Comparison of ENCODE assay signal across 7 cellular contexts in the genomic region with DNA sequence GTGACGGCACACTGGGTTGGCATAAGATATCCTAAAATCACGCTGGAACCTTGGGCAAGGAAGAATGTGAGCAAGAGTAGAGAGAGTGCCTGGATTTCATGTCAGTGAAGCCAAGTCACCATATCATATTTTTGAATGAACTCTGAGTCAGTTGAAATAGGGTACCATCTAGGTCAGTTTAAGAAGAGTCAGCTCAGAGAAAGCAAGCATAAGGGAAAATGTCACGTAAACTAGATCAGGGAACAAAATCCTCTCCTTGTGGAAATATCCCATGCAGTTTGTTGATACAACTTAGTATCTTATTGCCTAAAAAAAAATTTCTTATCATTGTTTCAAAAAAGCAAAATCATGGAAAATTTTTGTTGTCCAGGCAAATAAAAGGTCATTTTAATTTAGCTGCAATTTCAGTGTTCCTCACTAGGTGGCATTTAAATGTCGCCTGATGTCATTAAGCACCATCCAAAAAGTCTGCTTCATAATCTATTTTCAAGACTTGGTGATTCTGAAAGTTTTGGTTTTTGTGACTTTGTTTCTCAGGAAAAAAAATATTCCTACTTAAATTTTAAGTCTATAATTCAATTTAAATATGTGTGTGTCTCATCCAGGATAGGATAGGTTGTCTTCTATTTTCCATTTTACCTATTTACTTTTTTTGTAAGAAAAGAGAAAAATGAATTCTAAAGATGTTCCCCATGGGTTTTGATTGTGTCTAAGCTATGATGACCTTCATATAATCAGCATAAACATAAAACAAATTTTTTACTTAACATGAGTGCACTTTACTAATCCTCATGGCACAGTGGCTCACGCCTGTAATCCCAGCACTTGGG. TPM values are rescaled to one million over a fixed set of nuclear protein-coding genes. Genes with fewer than 3 reads are reported as not detected.
DNase-seq lines count a peak whose midpoint lies in the region; ATAC-seq and TF ChIP-seq lines count a peak whose summit lies in the region.

No MANE protein-coding gene starts in this region.

- intact Hi-C loops in PC-9 (cut with micrococcal nuclease; ENCODE audit: unreplicated experiment): loop anchor here (1.0 to 5.0 kb wide), 2 partner anchors 147 to 185 kb away; no protein-coding TSS in a partner anchor

- DNase-seq in GM04504 (ENCODE audit: low read depth) (peak; percentile 12), PC-9 (peak in 1 of 2 experiments; percentile 39), dermis blood vessel endothelial cell (peak; percentile 63), middle frontal gyrus (ENCODE audit: extremely low spot score, low spot score) (peak; percentile 59)

- no peaks in the 10 kb centered on the region for H3K36me3 ChIP-seq in PC-9 (ENCODE audit: low read depth)

- BruUV-seq in PC-9 (replicated peaks; lab: Mats Ljungman, UMichigan): no TSS peak

- H3K4me3 ChIP-seq in PC-9: no peak overlapping the region

- H3K27me3 ChIP-seq in PC-9 (ENCODE audit: insufficient read depth, low read depth): peaks cover 14% of the 10 kb centered on the region; the same call in 1 of the 2 replicates

- no peaks in the 10 kb centered on the region for H3K9me3 ChIP-seq in PC-9 (ENCODE audit: insufficient read depth, low read depth)

- H3K4me1 ChIP-seq in PC-9 (replicated peaks; ENCODE audit: insufficient read depth): no peaks in the 10 kb centered on the region

- POLR2A ChIA-PET in PC-9 (lab: Charles Lee; ENCODE audit: unreplicated experiment): no interaction called here

- ATAC-seq in HG02884 (IDR thresholded peaks at IDR 0.05; ENCODE audit: unreplicated experiment) (peak; percentile 72), HG02642 (IDR thresholded peaks at IDR 0.05; ENCODE audit: poor library complexity, unreplicated experiment) (no peak), GM18858 (IDR thresholded peaks at IDR 0.05; ENCODE audit: unreplicated experiment) (no peak)

- no peak overlapping the region for H2AFZ ChIP-seq in PC-9

- no peaks in the 10 kb centered on the region for H4K20me1 ChIP-seq in PC-9 (ENCODE audit: insufficient read depth)

- CTCF ChIA-PET in PC-9 (lab: Charles Lee): interaction anchor here (0.7 kb wide), 1 partner anchor 147 kb away, joined by 3 read pairs; no protein-coding TSS in a partner anchor

- no peaks in the 10 kb centered on the region for H3F3A ChIP-seq in PC-9 (ENCODE audit: insufficient read depth, low read depth)

- H3K9me2 ChIP-seq in PC-9 (ENCODE audit: insufficient read depth): no peaks in the 10 kb centered on the region

- H3K4me2 ChIP-seq in PC-9: no peak overlapping the region

- no peak overlapping the region for H3K27ac ChIP-seq in PC-9

- H3K79me2 ChIP-seq in PC-9 (ENCODE audit: low read depth): no peaks in the 10 kb centered on the region

- peak; percentile 77 for TF ChIP-seq CTCF in PC-9 (conservative IDR thresholded peaks at IDR 0.05)

RNA-seq across cellular contexts. Expression of gene RSAD2, which starts 19.6 kb away (rescaled TPM):
- total RNA-seq in PC-9 (2021) (not detected in 2 replicates), dermis blood vessel endothelial cell (0.28 and 1.2 TPM in 2 replicates)

RNA-seq across cellular contexts. Expression of gene RNF144A, which starts 20.1 kb away (rescaled TPM):
- total RNA-seq in PC-9 (2021) (0.94 and 1.1 TPM in 2 replicates), dermis blood vessel endothelial cell (23.6 and 25.2 TPM in 2 replicates)

RNA-seq across cellular contexts. Expression of gene CMPK2, which starts 31.4 kb away (rescaled TPM):
- total RNA-seq in PC-9 (2021) (not detected in 2 replicates), dermis blood vessel endothelial cell (0.84 and 1.9 TPM in 2 replicates)

Comparison
In these comparisons a context has a peak if more than half of its experiments do, and no peak if none do; other contexts are left out.
1. RNA of gene RNF144A, which starts 20.1 kb away (total RNA-seq): 23.6 to 25.2 TPM in dermis blood vessel endothelial cell; 0.94 to 1.1 TPM in PC-9; every median in the first group is over 10 times any median in the second.